12 cellular contexts compared by ENCODE assay signal in the genomic region with DNA sequence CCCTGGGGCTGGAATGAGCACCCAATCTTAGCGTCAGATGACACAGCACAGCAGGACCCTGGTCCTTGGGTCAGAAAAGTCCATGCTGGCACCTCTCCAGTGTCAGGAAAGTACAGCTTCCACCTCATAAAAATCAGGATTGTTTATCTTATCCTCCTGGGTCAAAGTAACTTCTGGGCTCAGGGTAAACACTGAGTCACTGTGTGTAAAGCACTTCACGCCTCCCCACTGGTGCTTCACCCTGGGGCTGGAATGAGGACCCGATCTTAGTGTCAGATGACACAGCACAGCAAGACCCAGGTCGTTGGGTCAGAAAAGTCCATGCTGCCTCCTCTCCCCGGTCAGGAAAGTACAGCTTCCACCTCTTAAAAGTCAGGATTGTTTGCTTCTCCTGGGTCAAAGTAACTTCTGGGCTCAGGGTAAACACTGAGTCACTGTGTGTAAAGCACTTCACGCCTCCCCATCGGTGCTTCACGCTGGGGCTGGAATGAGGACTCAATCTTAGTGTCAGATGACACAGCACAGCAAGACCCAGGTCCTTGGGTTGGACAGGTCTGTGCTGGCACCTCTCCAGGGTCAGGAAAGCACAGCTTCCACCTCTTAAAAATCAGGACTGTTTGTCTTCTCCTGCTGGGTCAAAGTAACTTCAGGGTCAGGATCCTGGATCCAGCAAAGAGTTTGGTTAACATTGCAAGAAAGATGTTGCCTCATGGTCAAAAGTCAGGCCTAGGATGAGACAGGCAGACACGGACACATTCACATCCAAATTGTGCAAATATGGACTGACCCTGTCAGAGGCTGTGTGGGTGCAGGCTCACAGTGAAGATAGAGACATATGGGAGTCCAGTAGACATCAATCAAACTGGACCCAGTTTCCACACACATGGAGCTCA. TPM values are rescaled to one million over a fixed set of nuclear protein-coding genes. Genes with fewer than 3 reads are reported as not detected.
A peak's percentile ranks its signal among the peaks of the same experiment; 100 is the strongest.
DNase-seq lines count a peak whose midpoint lies in the region; ATAC-seq and TF ChIP-seq lines count a peak whose summit lies in the region.
"Had no signal": no experiment of that assay in that cellular context is flagged by ENCODE, and none has a peak within 500 bp of the region (broad histone marks: within the 10 kb centered on the region; RNA-seq: fewer than 3 reads in every experiment).

No MANE protein-coding gene starts in this region.

- H3K27ac ChIP-seq in Peyer's patch = peak overlapping the region in 3 of 4 donors; percentile 38 to 84 (median 64)
- H3K27ac ChIP-seq in upper lobe of left lung = peak overlapping the region; percentile 24 to 51 (median 44)
- no peak overlapping the region for H3K27ac ChIP-seq in coronary artery
- H3K27ac ChIP-seq: spleen had no signal

- H3K9me3 ChIP-seq in Peyer's patch (peaks cover 0 to 10% (median 2%) of the 10 kb centered on the region in 4 donors), upper lobe of left lung (peaks cover 0 to 18% (median 1%) of the 10 kb centered on the region in 4 donors)

- H3K36me3 ChIP-seq in Peyer's patch (no peaks in the 10 kb centered on the region), upper lobe of left lung (no peaks in the 10 kb centered on the region)
- H3K36me3 ChIP-seq: spleen had no signal

- H3K4me1 ChIP-seq in Peyer's patch = peaks cover 0 to 16% (median 0%) of the 10 kb centered on the region in 4 donors
- H3K4me1 ChIP-seq in upper lobe of left lung = peaks cover 0 to 20% (median 7%) of the 10 kb centered on the region in 4 donors
- H3K4me1 ChIP-seq: spleen had no signal

- WGBS in upper lobe of left lung, 2 donors = 32 to 34% methylated on average over 7 to 9 of the region's 9 CpGs

- H3K27me3 ChIP-seq in Peyer's patch (no peaks in the 10 kb centered on the region), upper lobe of left lung (no peaks in the 10 kb centered on the region)

- DNase-seq in NCI-H1417 (lab: John Stamatoyannopoulos, UW) (peak in 2 of 3 experiments; percentile 3 to 47), NCI-H1417 treated with DMSO at 0.1 percent for 48 hours (lab: John Stamatoyannopoulos, UW) (no peak), Peyer's patch (peak in 2 of 3 donors; percentile 78 to 87), kidney tubule cell (ENCODE audit: low spot score) (peak; percentile 59), upper lobe of left lung (peak in 1 of 2 donors; percentile 91), posterior vena cava (ENCODE audit: low spot score) (no peak), coronary artery (ENCODE audit: low spot score) (no peak), nucleus accumbens (lab: John Stamatoyannopoulos, UW) (no peak)
- DNase-seq: activated CD8-positive, alpha-beta T cell treated with anti-CD3 and anti-CD28 coated beads for 36 hours; NCI-H69; spleen had no signal

- no peak for TF ChIP-seq POLR2A in Peyer's patch (IDR thresholded peaks at IDR 0.05)
- no peak for TF ChIP-seq POLR2A in upper lobe of left lung (IDR thresholded peaks at IDR 0.05)

- intact Hi-C loops in posterior vena cava (cut with DNase I) = no loop called here

- no peak for TF ChIP-seq CTCF in Peyer's patch (IDR thresholded peaks at IDR 0.05)
- TF ChIP-seq CTCF in upper lobe of left lung (IDR thresholded peaks at IDR 0.05) = no peak
- no peak for TF ChIP-seq CTCF in coronary artery (IDR thresholded peaks at IDR 0.05)

- H3K4me3 ChIP-seq in Peyer's patch = no peak overlapping the region
- no peak overlapping the region for H3K4me3 ChIP-seq in upper lobe of left lung
- H3K4me3 ChIP-seq in coronary artery = no peak overlapping the region
- H3K4me3 ChIP-seq: spleen had no signal

- peak; percentile 75 to 94 for ATAC-seq in upper lobe of left lung (ENCODE audit: low FRiP score in 2 of 2)
- ATAC-seq: activated CD8-positive, alpha-beta T cell treated with anti-CD3 and anti-CD28 coated beads for 36 hours had no signal

- TF ChIP-seq EP300 in upper lobe of left lung (IDR thresholded peaks at IDR 0.05) = peak in 1 of 4 donors; percentile 79

RNA-seq across cellular contexts. Expression of a gene that starts 39.2 kb away (rescaled TPM):
- not detected for total RNA-seq in Peyer's patch
- 1 to 10 TPM in 1 of 6 donors, under 1 TPM in 2, not detected in 3; 0.59 to 1.8 (median 0.71) TPM for total RNA-seq in upper lobe of left lung
- total RNA-seq in posterior vena cava = not detected
- total RNA-seq: A673; activated CD8-positive, alpha-beta T cell treated with anti-CD3 and anti-CD28 coated beads for 36 hours; spleen had no signal

Comparison
In these comparisons a context has a peak if more than half of its experiments do, and no peak if none do; other contexts are left out.
1. DNase-seq: peak in NCI-H1417 (2 of 3), Peyer's patch (2 of 3) and kidney tubule cell (single experiment); none in NCI-H1417 treated with DMSO at 0.1 percent for 48 hours (single experiment), posterior vena cava (single experiment), coronary artery (single experiment) and nucleus accumbens (0 of 56).
2. H3K27ac ChIP-seq: peak in Peyer's patch (3 of 4) and upper lobe of left lung (4 of 4); none in coronary artery (0 of 2).